ENCODE assay signal across 10 cellular contexts in genomic region chr6:142551145-142551811, GRCh38.
DNase-seq lines count a peak whose midpoint lies in the region; ATAC-seq and TF ChIP-seq lines count a peak whose summit lies in the region.
"Had no signal": no experiment of that assay in that cellular context is flagged by ENCODE, and none has a peak within 500 bp of the region (broad histone marks: within the 10 kb centered on the region; RNA-seq: fewer than 3 reads in every experiment).

No MANE protein-coding gene starts in this region.

- intact Hi-C loops in adrenal gland (cut with DNase I) (no loop called here), vagina (cut with DNase I) (no loop called here)

- H3K9me3 ChIP-seq in adrenal gland (replicated peaks in 1 of 3) (no peaks in the 10 kb centered on the region), vagina (no peaks in the 10 kb centered on the region)
- H3K9me3 ChIP-seq: thoracic aorta had no signal

- H3K27me3 ChIP-seq in adrenal gland (no peaks in the 10 kb centered on the region), vagina (no peaks in the 10 kb centered on the region)

- no peak for TF ChIP-seq CTCF in fibroblast of mammary gland (conservative IDR thresholded peaks at IDR 0.05; ENCODE audit: control insufficient read depth, insufficient read depth, low read depth, low read length)
- TF ChIP-seq CTCF in adrenal gland (IDR thresholded peaks at IDR 0.05): no peak
- TF ChIP-seq CTCF in vagina (IDR thresholded peaks at IDR 0.05): no peak

- H3K4me1 ChIP-seq in adrenal gland (replicated peaks in 1 of 2): no peaks in the 10 kb centered on the region
- H3K4me1 ChIP-seq in vagina: no peaks in the 10 kb centered on the region

- H3K36me3 ChIP-seq in adrenal gland (replicated peaks in 1 of 2) (no peaks in the 10 kb centered on the region), vagina (no peaks in the 10 kb centered on the region)
- H3K36me3 ChIP-seq: thoracic aorta had no signal

- TF ChIP-seq POLR2A in adrenal gland (IDR thresholded peaks at IDR 0.05) (no peak), vagina (IDR thresholded peaks at IDR 0.05) (no peak)

- no peak for ATAC-seq in GM18519 (IDR thresholded peaks at IDR 0.05; ENCODE audit: low FRiP score, unreplicated experiment)

- H3K4me3 ChIP-seq in fibroblast of mammary gland (ENCODE audit: control insufficient read depth, low read depth, low read length) (no peak overlapping the region), adrenal gland (no peak overlapping the region), vagina (no peak overlapping the region)
- H3K4me3 ChIP-seq: thoracic aorta had no signal

- H3K27ac ChIP-seq in adrenal gland: no peak overlapping the region
- no peak overlapping the region for H3K27ac ChIP-seq in vagina
- H3K27ac ChIP-seq: thoracic aorta had no signal

- 55 to 69% (median 62%) methylated on average over 4 to 9 of the region's 9 CpGs for WGBS in adrenal gland, 4 donors

- DNase-seq in NAMALWA (ENCODE audit: low spot score) (peak; percentile 6), fibroblast of mammary gland (ENCODE audit: low read depth) (peak; percentile 7), adrenal gland (no peak), vagina (ENCODE audit: extremely low spot score in 2 of 2) (no peak)
- peak; percentile 69 for DNase-seq in activated CD8-positive, alpha-beta memory T cell treated with anti-CD3 and anti-CD28 coated beads for 24 hours
- peak; percentile 5 to 34 for DNase-seq in stimulated activated CD8-positive, alpha-beta memory T cell treated with anti-CD3 and anti-CD28 coated beads, Interleukin-7, amount 100 ng/mL, for 48 hours (ENCODE audit: extremely low read depth in 1 of 2, low read depth in 1 of 2)
- DNase-seq: activated B cell treated with CpG ODN at 0.5 μM for 24 hours, immature natural killer cell had no signal

Comparison
In these comparisons a context has a peak if more than half of its experiments do, and no peak if none do; other contexts are left out.
1. DNase-seq: peak in NAMALWA (single experiment), activated CD8-positive, alpha-beta memory T cell treated with anti-CD3 and anti-CD28 coated beads for 24 hours (single experiment), fibroblast of mammary gland (single experiment) and stimulated activated CD8-positive, alpha-beta memory T cell treated with anti-CD3 and anti-CD28 coated beads, Interleukin-7, amount 100 ng/mL, for 48 hours (2 of 2); none in adrenal gland (0 of 7) and vagina (0 of 2).